In genomic region chr17:77208217-77208808, GRCh38 we compare ENCODE assay signal across 9 cellular contexts.
DNase-seq lines count a peak whose midpoint lies in the region; TF ChIP-seq lines count a peak whose summit lies in the region.
"Had no signal": no experiment of that assay in that cellular context is flagged by ENCODE, and none has a peak within 500 bp of the region (broad histone marks: within the 10 kb centered on the region; RNA-seq: fewer than 3 reads in every experiment).

No MANE protein-coding gene starts in this region.

- no peak overlapping the region for H3K4me3 ChIP-seq in AG10803 (ENCODE audit: low read length)
- H3K4me3 ChIP-seq in mesendoderm (ENCODE audit: low read length): no peak overlapping the region
- H3K4me3 ChIP-seq: skin epidermis had no signal

- H3K23ac ChIP-seq in mesendoderm (ENCODE audit: low read length): no peak overlapping the region

- H3K36me3 ChIP-seq in mesendoderm (ENCODE audit: control insufficient read depth, insufficient read depth, low read length): peaks cover 7% of the 10 kb centered on the region

- no peak overlapping the region for H4K5ac ChIP-seq in mesendoderm (ENCODE audit: low read length)

- H3K79me1 ChIP-seq in mesendoderm (ENCODE audit: low read length): no peaks in the 10 kb centered on the region

- H3K9me3 Mint-ChIP-seq in immature natural killer cell: no peaks in the 10 kb centered on the region

- peaks cover 0 to 8% (median 1%) of the 10 kb centered on the region in 3 donors for H3K27me3 Mint-ChIP-seq in immature natural killer cell (ENCODE audit: low read depth in 3 of 3)

- peak; percentile 66 for DNase-seq in AG10803 (ENCODE audit: low read depth)
- DNase-seq in mesendoderm: peak; percentile 84
- no peak for DNase-seq in immature natural killer cell
- DNase-seq in activated gamma-delta T cell treated with Interleukin-2 at 50 U/mL for 16 hours: no peak
- no peak for DNase-seq in OCI-M2 (lab: John Stamatoyannopoulos, UW; ENCODE audit: unreplicated experiment)
- no peak for DNase-seq in stimulated activated CD8-positive, alpha-beta memory T cell treated with anti-CD3 and anti-CD28 coated beads, Interleukin-4, amount 100 ng/mL, for 48 hours

- H4K8ac ChIP-seq in mesendoderm (ENCODE audit: low read depth, low read length): no peak overlapping the region

- H3K4me2 ChIP-seq in mesendoderm (ENCODE audit: low read length): no peak overlapping the region

- no peak overlapping the region for H2AK5ac ChIP-seq in mesendoderm (ENCODE audit: low read length)

- peaks cover 23 to 68% (median 46%) of the 10 kb centered on the region in 3 donors for H3K36me3 Mint-ChIP-seq in immature natural killer cell

- no peak overlapping the region for H2BK120ac ChIP-seq in mesendoderm (ENCODE audit: low read depth, low read length)

- H3K4me3 Mint-ChIP-seq in immature natural killer cell: no peak overlapping the region

- H3K4ac ChIP-seq in mesendoderm (ENCODE audit: low read depth, low read length): no peak overlapping the region

- TF ChIP-seq CTCF in AG10803 (conservative IDR thresholded peaks at IDR 0.05; ENCODE audit: low read length) (peak; percentile 64), LNCAP (IDR thresholded peaks at IDR 0.05) (peak; percentile 15; the same call in 1 of the 2 replicates)

- peak overlapping the region; percentile 88 for H3K27ac ChIP-seq in cingulate gyrus (ENCODE audit: low read depth, low read length)
- no peak overlapping the region for H3K27ac ChIP-seq in mesendoderm (ENCODE audit: low read depth, low read length)

- H2BK5ac ChIP-seq in mesendoderm (ENCODE audit: low read length): no peak overlapping the region

- no peak overlapping the region for H3K18ac ChIP-seq in mesendoderm (ENCODE audit: low read length)

- H3K4me1 ChIP-seq in mesendoderm (ENCODE audit: control insufficient read depth, low read depth, low read length): no peaks in the 10 kb centered on the region

- no CpG with 5 or more reads among the region's 16 CpGs for WGBS in mesendoderm (ENCODE audit: extremely low coverage, insufficient coverage, low lambda C conversion rate)

- peak overlapping the region in 2 of 6 donors; percentile 4 to 27 for H3K27ac Mint-ChIP-seq in immature natural killer cell

- peak overlapping the region; percentile 17 for H3K56ac ChIP-seq in mesendoderm (ENCODE audit: low read length)

- peaks cover 14 to 18% of the 10 kb centered on the region in 2 donors for H3K4me1 Mint-ChIP-seq in immature natural killer cell

- no peak overlapping the region for H3K9ac ChIP-seq in mesendoderm (ENCODE audit: low read length)

- H3K27me3 ChIP-seq in mesendoderm (ENCODE audit: insufficient read depth, low read length, poor library complexity): no peaks in the 10 kb centered on the region

- no peak overlapping the region for H2BK15ac ChIP-seq in mesendoderm (replicated peaks; ENCODE audit: low read depth)

- no peaks in the 10 kb centered on the region for H3K79me2 ChIP-seq in mesendoderm (ENCODE audit: control insufficient read depth, insufficient read depth, low read length)

Comparison
In these comparisons a context has a peak if more than half of its experiments do, and no peak if none do; other contexts are left out.
1. DNase-seq: peak in AG10803 (single experiment) and mesendoderm (single experiment); none in immature natural killer cell (0 of 3), activated gamma-delta T cell treated with Interleukin-2 at 50 U/mL for 16 hours (single experiment), OCI-M2 (single experiment) and stimulated activated CD8-positive, alpha-beta memory T cell treated with anti-CD3 and anti-CD28 coated beads, Interleukin-4, amount 100 ng/mL, for 48 hours (single experiment).